22 cellular contexts compared by ENCODE assay signal in the genomic region with DNA sequence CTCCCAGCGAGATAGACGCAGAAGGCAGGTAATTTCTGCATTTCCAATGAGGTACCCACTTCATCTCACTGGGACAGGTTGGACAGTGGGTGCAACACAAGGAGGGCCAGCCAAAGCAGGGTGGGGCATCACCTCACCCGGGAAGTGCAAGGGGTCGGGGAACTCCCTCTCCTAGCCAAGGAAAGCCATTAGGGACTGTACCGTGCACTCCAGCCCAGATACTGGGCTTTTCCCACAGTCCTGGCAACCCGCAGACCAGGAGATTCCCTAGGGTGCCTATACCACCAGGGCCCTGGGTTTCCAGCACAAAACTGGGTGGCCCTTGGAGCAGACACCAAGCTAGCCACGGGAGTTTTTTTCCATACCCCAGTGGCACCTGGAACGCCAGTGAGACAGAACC. TPM values are rescaled to one million over a fixed set of nuclear protein-coding genes. Genes with fewer than 3 reads are reported as not detected.
DNase-seq lines count a peak whose midpoint lies in the region; ATAC-seq and TF ChIP-seq lines count a peak whose summit lies in the region.
"Had no signal": no experiment of that assay in that cellular context is flagged by ENCODE, and none has a peak within 500 bp of the region (broad histone marks: within the 10 kb centered on the region; RNA-seq: fewer than 3 reads in every experiment).

No MANE protein-coding gene starts in this region.

- H3K27ac ChIP-seq in GM23338 (ENCODE audit: low read depth): no peak overlapping the region
- no peak overlapping the region for H3K27ac ChIP-seq in HUES6 (ENCODE audit: low read depth, low read length)
- H3K27ac ChIP-seq in neural progenitor cell: no peak overlapping the region
- no peak overlapping the region for H3K27ac ChIP-seq in WERI-Rb-1
- H3K27ac ChIP-seq: BLaER1 had no signal

- peak; percentile 51 for ATAC-seq in GM23338
- no peak for ATAC-seq in stimulated activated naive CD8-positive, alpha-beta T cell treated with anti-CD3 and anti-CD28 coated beads, Interleukin-15, amount 100 ng/mL, for 72 hours
- ATAC-seq: HCT116, HepG2 had no signal

- H3K27ac Mint-ChIP-seq in GM23338 (no peak overlapping the region), neural progenitor cell (no peak overlapping the region)
- no peak overlapping the region for H3K27ac Mint-ChIP-seq in stimulated activated naive CD8-positive, alpha-beta T cell treated with anti-CD3 and anti-CD28 coated beads, Interleukin-15, amount 100 ng/mL, for 72 hours
- H3K27ac Mint-ChIP-seq: CD14-positive monocyte; CD4-positive, alpha-beta memory T cell; IgD-negative memory B cell had no signal

- H3K9me3 Mint-ChIP-seq in GM23338: no peaks in the 10 kb centered on the region; the same call in 2 of the 3 replicates
- no peaks in the 10 kb centered on the region for H3K9me3 Mint-ChIP-seq in neural progenitor cell
- peaks cover 3 to 7% of the 10 kb centered on the region in 2 donors for H3K9me3 Mint-ChIP-seq in stimulated activated naive CD8-positive, alpha-beta T cell treated with anti-CD3 and anti-CD28 coated beads, Interleukin-15, amount 100 ng/mL, for 72 hours

- H3K79me2 ChIP-seq in GM23338 (replicated peaks; ENCODE audit: insufficient read depth) (no peaks in the 10 kb centered on the region), neural progenitor cell (ENCODE audit: low read depth) (no peaks in the 10 kb centered on the region)

- H3K9me2 ChIP-seq in GM23338 (ENCODE audit: insufficient read depth): peaks cover 4% of the 10 kb centered on the region; the same call in 1 of the 2 replicates

- H3K4me2 ChIP-seq in GM23338 (no peak overlapping the region), neural progenitor cell (peak overlapping the region; percentile 41)
- H3K4me2 ChIP-seq: BLaER1 had no signal

- peaks cover 3% of the 10 kb centered on the region for H3K27me3 Mint-ChIP-seq in GM23338 (ENCODE audit: insufficient read depth, low read depth, poor library complexity)
- no peaks in the 10 kb centered on the region for H3K27me3 Mint-ChIP-seq in neural progenitor cell (ENCODE audit: insufficient read depth, low read depth)
- H3K27me3 Mint-ChIP-seq in stimulated activated naive CD8-positive, alpha-beta T cell treated with anti-CD3 and anti-CD28 coated beads, Interleukin-15, amount 100 ng/mL, for 72 hours: no peaks in the 10 kb centered on the region
- H3K27me3 Mint-ChIP-seq: CD4-positive, alpha-beta memory T cell; IgD-negative memory B cell had no signal

- H3K4me1 Mint-ChIP-seq in GM23338 (peaks cover 7% of the 10 kb centered on the region), neural progenitor cell (no peaks in the 10 kb centered on the region)
- no peaks in the 10 kb centered on the region for H3K4me1 Mint-ChIP-seq in stimulated activated naive CD8-positive, alpha-beta T cell treated with anti-CD3 and anti-CD28 coated beads, Interleukin-15, amount 100 ng/mL, for 72 hours
- H3K4me1 Mint-ChIP-seq: CD4-positive, alpha-beta memory T cell had no signal

- no peak for DNase-seq in GM23338 (ENCODE audit: low spot score)
- no peak for DNase-seq in neural progenitor cell (ENCODE audit: low spot score)
- no peak for DNase-seq in activated effector memory CD4-positive, alpha-beta T cell treated with Interleukin-2 at 50 U/mL for 16 hours
- no peak for DNase-seq in NCI-H1930 (lab: John Stamatoyannopoulos, UW)
- DNase-seq in WERI-Rb-1: no peak
- no peak for DNase-seq in stimulated activated naive CD8-positive, alpha-beta T cell treated with anti-CD3 and anti-CD28 coated beads, Interleukin-15, amount 100 ng/mL, for 72 hours
- DNase-seq: 8988T; CD4-positive, alpha-beta memory T cell; DMS153; DMS79; GF-D8; KBM-7 had no signal

- H2AFZ ChIP-seq in GM23338 (no peak overlapping the region), neural progenitor cell (replicated peaks) (peak overlapping the region; percentile 87)

- no peaks in the 10 kb centered on the region for H3K27me3 ChIP-seq in GM23338 (ENCODE audit: insufficient read depth)
- H3K27me3 ChIP-seq in HUES6 (ENCODE audit: control insufficient read depth, insufficient read depth, low read length): no peaks in the 10 kb centered on the region
- no peaks in the 10 kb centered on the region for H3K27me3 ChIP-seq in iPS-15b (ENCODE audit: control insufficient read depth, insufficient read depth, low read length)
- H3K27me3 ChIP-seq in neural progenitor cell: no peaks in the 10 kb centered on the region
- no peaks in the 10 kb centered on the region for H3K27me3 ChIP-seq in WERI-Rb-1 (ENCODE audit: insufficient read depth, low read depth, severe bottlenecking)
- H3K27me3 ChIP-seq: BLaER1 had no signal

- H3F3A ChIP-seq in GM23338 (replicated peaks; ENCODE audit: low read depth): no peaks in the 10 kb centered on the region
- H3F3A ChIP-seq in neural progenitor cell (ENCODE audit: low read depth): no peaks in the 10 kb centered on the region

- no peaks in the 10 kb centered on the region for H3K36me3 ChIP-seq in GM23338 (ENCODE audit: insufficient read depth)
- H3K36me3 ChIP-seq in HUES6 (ENCODE audit: control insufficient read depth, insufficient read depth, low read length): no peaks in the 10 kb centered on the region
- H3K36me3 ChIP-seq in iPS-15b (ENCODE audit: control insufficient read depth, insufficient read depth, low read length): no peaks in the 10 kb centered on the region
- H3K36me3 ChIP-seq in neural progenitor cell: no peaks in the 10 kb centered on the region
- H3K36me3 ChIP-seq in WERI-Rb-1: no peaks in the 10 kb centered on the region
- H3K36me3 ChIP-seq: BLaER1 had no signal

- no peaks in the 10 kb centered on the region for H3K4me1 ChIP-seq in GM23338 (ENCODE audit: insufficient read depth)
- peaks cover 13% of the 10 kb centered on the region for H3K4me1 ChIP-seq in HUES6 (ENCODE audit: control insufficient read depth, insufficient read depth, low read length)
- H3K4me1 ChIP-seq in iPS-15b (ENCODE audit: control insufficient read depth, insufficient read depth, low read length): peaks cover 2% of the 10 kb centered on the region
- H3K4me1 ChIP-seq in neural progenitor cell: peaks cover 5% of the 10 kb centered on the region
- H3K4me1 ChIP-seq: BLaER1 had no signal

- no peaks in the 10 kb centered on the region for H4K20me1 ChIP-seq in GM23338 (replicated peaks; ENCODE audit: insufficient read depth)
- no peaks in the 10 kb centered on the region for H4K20me1 ChIP-seq in neural progenitor cell (ENCODE audit: low read depth)
- H4K20me1 ChIP-seq: BLaER1 had no signal

- H3K36me3 Mint-ChIP-seq in GM23338 (ENCODE audit: low read depth): no peaks in the 10 kb centered on the region
- no peaks in the 10 kb centered on the region for H3K36me3 Mint-ChIP-seq in neural progenitor cell
- H3K36me3 Mint-ChIP-seq: CD14-positive monocyte; CD4-positive, alpha-beta memory T cell; IgD-negative memory B cell had no signal

- no peak overlapping the region for H3K4me3 ChIP-seq in GM23338
- H3K4me3 ChIP-seq in HUES6 (ENCODE audit: low read depth, low read length): peak overlapping the region; percentile 40; the same call in 1 of the 2 replicates
- no peak overlapping the region for H3K4me3 ChIP-seq in iPS-15b (ENCODE audit: low read depth, low read length)
- no peak overlapping the region for H3K4me3 ChIP-seq in neural progenitor cell
- no peak overlapping the region for H3K4me3 ChIP-seq in WERI-Rb-1 (ENCODE audit: low read depth, low read length)
- H3K4me3 ChIP-seq: BLaER1 had no signal

- H3K9ac ChIP-seq in HUES6 (ENCODE audit: low read length): no peak overlapping the region
- H3K9ac ChIP-seq in iPS-15b (ENCODE audit: low read depth, low read length): peak overlapping the region; percentile 54
- no peak overlapping the region for H3K9ac ChIP-seq in neural progenitor cell
- H3K9ac ChIP-seq: BLaER1 had no signal

- TF ChIP-seq CTCF in GM23338 (conservative IDR thresholded peaks at IDR 0.05; ENCODE audit: low read depth in 2 of 2) (no peak), neural progenitor cell (IDR thresholded peaks at IDR 0.05) (no peak), WERI-Rb-1 (IDR thresholded peaks at IDR 0.05; ENCODE audit: low read depth, low read length) (no peak)

- H3K4me3 Mint-ChIP-seq in GM23338: no peak overlapping the region
- H3K4me3 Mint-ChIP-seq in neural progenitor cell: no peak overlapping the region
- H3K4me3 Mint-ChIP-seq in stimulated activated naive CD8-positive, alpha-beta T cell treated with anti-CD3 and anti-CD28 coated beads, Interleukin-15, amount 100 ng/mL, for 72 hours: no peak overlapping the region
- H3K4me3 Mint-ChIP-seq: CD14-positive monocyte; CD4-positive, alpha-beta memory T cell; IgD-negative memory B cell had no signal

- H3K9me3 ChIP-seq in HUES6 (ENCODE audit: control insufficient read depth, insufficient read depth, low read depth, low read length): no peaks in the 10 kb centered on the region
- H3K9me3 ChIP-seq in iPS-15b (ENCODE audit: control insufficient read depth, insufficient read depth, low read length): no peaks in the 10 kb centered on the region
- H3K9me3 ChIP-seq in neural progenitor cell (ENCODE audit: low read depth): no peaks in the 10 kb centered on the region
- no peaks in the 10 kb centered on the region for H3K9me3 ChIP-seq in WERI-Rb-1 (ENCODE audit: severe bottlenecking)
- H3K9me3 ChIP-seq: BLaER1 had no signal

TF ChIP-seq in GM23338, 12 proteins besides CTCF, POLR2A, EP300 and RAD21 (continues in another document):
- TF ChIP-seq, protein P1, sequence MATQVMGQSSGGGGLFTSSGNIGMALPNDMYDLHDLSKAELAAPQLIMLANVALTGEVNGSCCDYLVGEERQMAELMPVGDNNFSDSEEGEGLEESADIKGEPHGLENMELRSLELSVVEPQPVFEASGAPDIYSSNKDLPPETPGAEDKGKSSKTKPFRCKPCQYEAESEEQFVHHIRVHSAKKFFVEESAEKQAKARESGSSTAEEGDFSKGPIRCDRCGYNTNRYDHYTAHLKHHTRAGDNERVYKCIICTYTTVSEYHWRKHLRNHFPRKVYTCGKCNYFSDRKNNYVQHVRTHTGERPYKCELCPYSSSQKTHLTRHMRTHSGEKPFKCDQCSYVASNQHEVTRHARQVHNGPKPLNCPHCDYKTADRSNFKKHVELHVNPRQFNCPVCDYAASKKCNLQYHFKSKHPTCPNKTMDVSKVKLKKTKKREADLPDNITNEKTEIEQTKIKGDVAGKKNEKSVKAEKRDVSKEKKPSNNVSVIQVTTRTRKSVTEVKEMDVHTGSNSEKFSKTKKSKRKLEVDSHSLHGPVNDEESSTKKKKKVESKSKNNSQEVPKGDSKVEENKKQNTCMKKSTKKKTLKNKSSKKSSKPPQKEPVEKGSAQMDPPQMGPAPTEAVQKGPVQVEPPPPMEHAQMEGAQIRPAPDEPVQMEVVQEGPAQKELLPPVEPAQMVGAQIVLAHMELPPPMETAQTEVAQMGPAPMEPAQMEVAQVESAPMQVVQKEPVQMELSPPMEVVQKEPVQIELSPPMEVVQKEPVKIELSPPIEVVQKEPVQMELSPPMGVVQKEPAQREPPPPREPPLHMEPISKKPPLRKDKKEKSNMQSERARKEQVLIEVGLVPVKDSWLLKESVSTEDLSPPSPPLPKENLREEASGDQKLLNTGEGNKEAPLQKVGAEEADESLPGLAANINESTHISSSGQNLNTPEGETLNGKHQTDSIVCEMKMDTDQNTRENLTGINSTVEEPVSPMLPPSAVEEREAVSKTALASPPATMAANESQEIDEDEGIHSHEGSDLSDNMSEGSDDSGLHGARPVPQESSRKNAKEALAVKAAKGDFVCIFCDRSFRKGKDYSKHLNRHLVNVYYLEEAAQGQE (IDR thresholded peaks at IDR 0.05; ENCODE audit: unreplicated experiment): no peak

RNA-seq across cellular contexts. Expression of gene TRPC6, which starts 17.2 kb away (rescaled TPM):
- total RNA-seq in GM23338 (2014; rRNA removed; shearing (Covaris generic)): 0.47 and 4.4 TPM in 2 replicates
- 0.05 and 0.21 TPM in 2 replicates for polyA plus RNA-seq in GM23338 (2016; fragmentation: Nextera tagmentation; extraction: Ambion mirVana)
- total RNA-seq in neural progenitor cell (ENCODE audit: low replicate concordance): 0.09 and 0.17 TPM in 2 replicates
- total RNA-seq: A673; CD4-positive, alpha-beta memory T cell; Daoy; HepG2; HT-29 had no signal
- polyA plus RNA-seq: CD14-positive monocyte; CD4-positive, alpha-beta memory T cell; HepG2; IgD-negative memory B cell had no signal
